ENCODE assay signal across 1 cellular context in the genomic region with DNA sequence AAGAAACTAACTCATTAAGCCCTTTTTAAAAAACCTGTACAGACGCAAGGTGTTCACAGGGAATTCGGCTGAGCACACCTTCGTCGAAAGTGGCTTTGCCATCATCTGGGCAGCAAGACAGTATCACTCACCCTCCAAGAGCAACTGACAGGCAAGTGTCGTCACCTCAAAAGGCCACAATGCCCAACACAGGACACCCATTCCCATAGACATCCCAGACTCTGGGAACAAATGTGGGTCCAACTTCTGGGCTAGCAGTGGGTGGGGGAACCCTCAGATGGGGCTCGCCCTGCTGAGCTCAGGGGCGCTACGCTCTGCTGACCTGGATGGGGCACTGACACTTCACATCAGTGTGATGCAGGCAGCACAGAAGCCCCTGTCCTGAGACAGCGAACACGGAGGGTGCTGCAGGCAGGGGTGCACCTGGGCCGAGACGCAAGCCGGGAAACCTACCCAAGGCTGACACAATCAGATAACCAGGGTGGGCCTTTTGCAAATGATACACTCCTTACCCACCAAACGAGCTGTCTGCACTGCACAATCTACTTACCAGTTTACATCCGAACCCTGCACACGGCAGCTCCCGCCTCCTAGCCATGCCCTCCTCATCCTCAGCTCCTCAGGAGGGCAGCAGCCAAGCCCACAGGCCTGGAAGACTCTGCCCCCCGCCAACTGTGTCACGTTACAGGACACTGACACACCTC.
TF ChIP-seq lines count a peak whose summit lies in the region.

No MANE protein-coding gene starts in this region.

TF ChIP-seq in H1, 55 proteins besides CTCF, POLR2A, EP300 and RAD21:
- TF ChIP-seq, protein P1, sequence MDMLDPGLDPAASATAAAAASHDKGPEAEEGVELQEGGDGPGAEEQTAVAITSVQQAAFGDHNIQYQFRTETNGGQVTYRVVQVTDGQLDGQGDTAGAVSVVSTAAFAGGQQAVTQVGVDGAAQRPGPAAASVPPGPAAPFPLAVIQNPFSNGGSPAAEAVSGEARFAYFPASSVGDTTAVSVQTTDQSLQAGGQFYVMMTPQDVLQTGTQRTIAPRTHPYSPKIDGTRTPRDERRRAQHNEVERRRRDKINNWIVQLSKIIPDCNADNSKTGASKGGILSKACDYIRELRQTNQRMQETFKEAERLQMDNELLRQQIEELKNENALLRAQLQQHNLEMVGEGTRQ (IDR thresholded peaks at IDR 0.05; ENCODE audit: low read length) = no peak
- TF ChIP-seq KDM4A (IDR thresholded peaks at IDR 0.05; ENCODE audit: low read depth, low read length, severe bottlenecking) (no peak), YY1 (IDR thresholded peaks at IDR 0.05; ENCODE audit: low read depth, low read length) (no peak), FOSL1 (IDR thresholded peaks at IDR 0.05; ENCODE audit: insufficient read depth, low read depth, low read length) (no peak), GABPA (IDR thresholded peaks at IDR 0.05; ENCODE audit: borderline replicate concordance, insufficient read depth, low read length) (no peak), TEAD4 (IDR thresholded peaks at IDR 0.05; ENCODE audit: low read depth, low read length) (no peak), RBBP5 (IDR thresholded peaks at IDR 0.05; ENCODE audit: borderline replicate concordance, low read depth, low read length) (no peak)
- TF ChIP-seq, protein P2, sequence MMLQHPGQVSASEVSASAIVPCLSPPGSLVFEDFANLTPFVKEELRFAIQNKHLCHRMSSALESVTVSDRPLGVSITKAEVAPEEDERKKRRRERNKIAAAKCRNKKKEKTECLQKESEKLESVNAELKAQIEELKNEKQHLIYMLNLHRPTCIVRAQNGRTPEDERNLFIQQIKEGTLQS (IDR thresholded peaks at IDR 0.05; ENCODE audit: insufficient read depth, low read depth, low read length) = no peak
- TF ChIP-seq, protein P3, sequence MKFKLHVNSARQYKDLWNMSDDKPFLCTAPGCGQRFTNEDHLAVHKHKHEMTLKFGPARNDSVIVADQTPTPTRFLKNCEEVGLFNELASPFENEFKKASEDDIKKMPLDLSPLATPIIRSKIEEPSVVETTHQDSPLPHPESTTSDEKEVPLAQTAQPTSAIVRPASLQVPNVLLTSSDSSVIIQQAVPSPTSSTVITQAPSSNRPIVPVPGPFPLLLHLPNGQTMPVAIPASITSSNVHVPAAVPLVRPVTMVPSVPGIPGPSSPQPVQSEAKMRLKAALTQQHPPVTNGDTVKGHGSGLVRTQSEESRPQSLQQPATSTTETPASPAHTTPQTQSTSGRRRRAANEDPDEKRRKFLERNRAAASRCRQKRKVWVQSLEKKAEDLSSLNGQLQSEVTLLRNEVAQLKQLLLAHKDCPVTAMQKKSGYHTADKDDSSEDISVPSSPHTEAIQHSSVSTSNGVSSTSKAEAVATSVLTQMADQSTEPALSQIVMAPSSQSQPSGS (IDR thresholded peaks at IDR 0.05; ENCODE audit: low read length) = no peak
